ENCODE assay signal across 20 cellular contexts in genomic region chr12:88472248-88472647, GRCh38.
DNase-seq lines count a peak whose midpoint lies in the region; ATAC-seq and TF ChIP-seq lines count a peak whose summit lies in the region.
"Had no signal": no experiment of that assay in that cellular context is flagged by ENCODE, and none has a peak within 500 bp of the region (broad histone marks: within the 10 kb centered on the region; RNA-seq: fewer than 3 reads in every experiment).

No MANE protein-coding gene starts in this region.

- DNase-seq in HS-5 (ENCODE audit: low read depth) (peak; percentile 14), amniotic epithelial cell (ENCODE audit: low read depth) (peak; percentile 21), foreskin fibroblast (peak; percentile 20 to 65), dorsolateral prefrontal cortex (no peak), left lung (no peak), left ventricle myocardium inferior (no peak)
- no peak for DNase-seq in CD8-positive, alpha-beta T cell
- DNase-seq: activated CD4-positive, alpha-beta memory T cell treated with anti-CD3 and anti-CD28 coated beads for 36 hours; activated T-cell treated with anti-CD3 and anti-CD28 coated beads, Interleukin-2, amount 50 U/mL, for 1 hour; CD4-positive, alpha-beta memory T cell; DND-41; MV-4-11; NCI-H774; stimulated activated CD4-positive, alpha-beta T cell treated with anti-CD3 and anti-CD28 coated beads, Interleukin-2, amount 100 ng/mL, for 48 hours; SW 1271 had no signal

- CTCF ChIA-PET in CD8-positive, alpha-beta T cell (lab: Charles Lee) = no interaction called here

- no peaks in the 10 kb centered on the region for H3K27me3 Mint-ChIP-seq in CD8-positive, alpha-beta T cell (ENCODE audit: low read depth)
- H3K27me3 Mint-ChIP-seq: activated CD4-positive, alpha-beta memory T cell treated with anti-CD3 and anti-CD28 coated beads for 36 hours; activated naive CD4-positive, alpha-beta T cell treated with anti-CD3 and anti-CD28 coated beads, Interleukin-2, amount 50 U/mL, for 24 hours; CD4-positive, alpha-beta memory T cell had no signal

- no peaks in the 10 kb centered on the region for H3K4me1 Mint-ChIP-seq in CD8-positive, alpha-beta T cell (ENCODE audit: low read depth)
- H3K4me1 Mint-ChIP-seq: activated naive CD4-positive, alpha-beta T cell treated with anti-CD3 and anti-CD28 coated beads, Interleukin-2, amount 50 U/mL, for 24 hours; CD4-positive, alpha-beta memory T cell had no signal

- peak overlapping the region; percentile 26; the same call in 1 of the 2 replicates for H3K4me3 ChIP-seq in ACC112 (ENCODE audit: low read depth, low read length)
- H3K4me3 ChIP-seq in foreskin fibroblast (ENCODE audit: low read depth in 1 of 2, low read length in 2 of 2) = no peak overlapping the region
- H3K4me3 ChIP-seq in dorsolateral prefrontal cortex = no peak overlapping the region
- H3K4me3 ChIP-seq in CD8-positive, alpha-beta T cell (ENCODE audit: low read depth, low read length) = no peak overlapping the region
- no peak overlapping the region for H3K4me3 ChIP-seq in left lung
- no peak overlapping the region for H3K4me3 ChIP-seq in left ventricle myocardium inferior
- H3K4me3 ChIP-seq: cardiac muscle cell, mucosa of descending colon, vagina had no signal

- H3K36me3 ChIP-seq in ACC112 (ENCODE audit: insufficient read depth, low read length) = no peaks in the 10 kb centered on the region
- H3K36me3 ChIP-seq in CD8-positive, alpha-beta T cell (ENCODE audit: insufficient read depth, low read length) = no peaks in the 10 kb centered on the region
- H3K36me3 ChIP-seq in left lung = no peaks in the 10 kb centered on the region
- H3K36me3 ChIP-seq in left ventricle myocardium inferior = no peaks in the 10 kb centered on the region
- H3K36me3 ChIP-seq: cardiac muscle cell, vagina had no signal

- H3K4me1 ChIP-seq in ACC112 (ENCODE audit: control insufficient read depth, insufficient read depth, low read length, unreplicated experiment) (peaks cover 24% of the 10 kb centered on the region), left lung (peaks cover 0 to 8% of the 10 kb centered on the region in 2 donors), left ventricle myocardium inferior (peaks cover 7% of the 10 kb centered on the region)
- H3K4me1 ChIP-seq in CD8-positive, alpha-beta T cell (ENCODE audit: insufficient read depth, low read length) = no peaks in the 10 kb centered on the region

- no peak for TF ChIP-seq CTCF in foreskin fibroblast (IDR thresholded peaks at IDR 0.05; ENCODE audit: low read depth, low read length)
- no peak for TF ChIP-seq CTCF in dorsolateral prefrontal cortex (IDR thresholded peaks at IDR 0.05 in 54 of 56, conservative IDR thresholded peaks at IDR 0.05 in 2 of 56; ENCODE audit: low read depth in 1 of 56, partially characterized antibody in 56 of 56)
- TF ChIP-seq CTCF in CD8-positive, alpha-beta T cell (IDR thresholded peaks at IDR 0.05) = no peak
- no peak for TF ChIP-seq CTCF in left lung (IDR thresholded peaks at IDR 0.05)
- TF ChIP-seq CTCF in left ventricle myocardium inferior (IDR thresholded peaks at IDR 0.05; ENCODE audit: borderline replicate concordance) = no peak

- intact Hi-C loops in dorsolateral prefrontal cortex (cut with DNase I) = no loop called here
- intact Hi-C loops in CD8-positive, alpha-beta T cell (cut with DNase I, micrococcal nuclease) = no loop called here
- intact Hi-C loops in left lung (cut with DNase I) = no loop called here
- intact Hi-C loops in left ventricle myocardium inferior (cut with micrococcal nuclease) = no loop called here

- POLR2A ChIA-PET in CD8-positive, alpha-beta T cell (lab: Charles Lee) = no interaction called here

- H3K9me3 ChIP-seq in CD8-positive, alpha-beta T cell (ENCODE audit: low read length) = no peaks in the 10 kb centered on the region
- H3K9me3 ChIP-seq in left lung (peaks cover 0 to 6% of the 10 kb centered on the region in 2 donors), left ventricle myocardium inferior (replicated peaks) (peaks cover 10% of the 10 kb centered on the region)
- H3K9me3 ChIP-seq: mucosa of descending colon, vagina had no signal

- no peak overlapping the region for H3K4me3 Mint-ChIP-seq in CD8-positive, alpha-beta T cell
- H3K4me3 Mint-ChIP-seq: activated CD4-positive, alpha-beta memory T cell treated with anti-CD3 and anti-CD28 coated beads for 36 hours; activated naive CD4-positive, alpha-beta T cell treated with anti-CD3 and anti-CD28 coated beads, Interleukin-2, amount 50 U/mL, for 24 hours; CD4-positive, alpha-beta memory T cell had no signal

- H3K36me3 Mint-ChIP-seq in CD8-positive, alpha-beta T cell = no peaks in the 10 kb centered on the region
- H3K36me3 Mint-ChIP-seq: activated CD4-positive, alpha-beta memory T cell treated with anti-CD3 and anti-CD28 coated beads for 36 hours; activated naive CD4-positive, alpha-beta T cell treated with anti-CD3 and anti-CD28 coated beads, Interleukin-2, amount 50 U/mL, for 24 hours; CD4-positive, alpha-beta memory T cell had no signal

- peak overlapping the region; percentile 82 for H3K27ac ChIP-seq in ACC112 (ENCODE audit: low read depth, low read length)
- no peak overlapping the region for H3K27ac ChIP-seq in dorsolateral prefrontal cortex
- no peak overlapping the region for H3K27ac ChIP-seq in CD8-positive, alpha-beta T cell (ENCODE audit: low read depth, low read length)
- no peak overlapping the region for H3K27ac ChIP-seq in left lung
- no peak overlapping the region for H3K27ac ChIP-seq in left ventricle myocardium inferior (replicated peaks)
- H3K27ac ChIP-seq: cardiac muscle cell, vagina had no signal

- no peaks in the 10 kb centered on the region for H3K9me3 Mint-ChIP-seq in CD8-positive, alpha-beta T cell
- H3K9me3 Mint-ChIP-seq: activated CD4-positive, alpha-beta memory T cell treated with anti-CD3 and anti-CD28 coated beads for 36 hours had no signal

- H3K79me2 ChIP-seq in ACC112 (ENCODE audit: control insufficient read depth, insufficient read depth, low read length, unreplicated experiment) = no peaks in the 10 kb centered on the region

- H3K27ac Mint-ChIP-seq in CD8-positive, alpha-beta T cell = no peak overlapping the region
- H3K27ac Mint-ChIP-seq: activated CD4-positive, alpha-beta memory T cell treated with anti-CD3 and anti-CD28 coated beads for 36 hours; activated naive CD4-positive, alpha-beta T cell treated with anti-CD3 and anti-CD28 coated beads, Interleukin-2, amount 50 U/mL, for 24 hours; CD4-positive, alpha-beta memory T cell had no signal

- no peak for ATAC-seq in CD8-positive, alpha-beta T cell
- no peak for ATAC-seq in left lung

- no peak overlapping the region for H2AFZ ChIP-seq in ACC112 (ENCODE audit: low read length, unreplicated experiment)

- H3K27me3 ChIP-seq in ACC112 (ENCODE audit: insufficient read depth, low read length) (no peaks in the 10 kb centered on the region), dorsolateral prefrontal cortex (no peaks in the 10 kb centered on the region), left lung (no peaks in the 10 kb centered on the region), left ventricle myocardium inferior (ENCODE audit: low read depth) (no peaks in the 10 kb centered on the region)
- no peaks in the 10 kb centered on the region for H3K27me3 ChIP-seq in CD8-positive, alpha-beta T cell (ENCODE audit: insufficient read depth, low read length)
- H3K27me3 ChIP-seq: cardiac muscle cell, vagina had no signal

Comparison
In these comparisons a context has a peak if more than half of its experiments do, and no peak if none do; other contexts are left out.
1. DNase-seq: peak in HS-5 (single experiment), amniotic epithelial cell (single experiment) and foreskin fibroblast (2 of 2); none in dorsolateral prefrontal cortex (0 of 10), CD8-positive, alpha-beta T cell (0 of 7), left lung (0 of 2) and left ventricle myocardium inferior (single experiment).